ENCODE assay signal across 8 cellular contexts in the genomic region with DNA sequence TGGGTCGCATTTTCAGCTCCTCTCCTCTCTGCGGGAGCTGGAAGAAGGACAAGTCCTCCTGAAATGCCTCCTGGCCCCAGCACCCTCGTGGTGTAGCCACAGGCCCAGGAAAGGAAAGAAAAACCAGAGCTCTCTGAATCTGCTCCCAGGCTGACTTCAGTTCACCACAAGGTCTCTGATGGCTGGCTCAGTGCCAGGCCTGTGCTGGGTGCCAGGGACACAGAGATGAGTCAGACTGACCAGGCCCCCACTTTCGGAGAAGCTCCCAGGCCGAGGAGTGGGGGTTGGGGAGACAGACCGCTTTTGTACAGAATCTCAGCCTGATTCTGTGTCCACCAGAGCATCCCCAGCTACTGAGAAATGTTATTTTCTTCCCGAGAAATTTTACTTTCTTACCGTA. TPM values are rescaled to one million over a fixed set of nuclear protein-coding genes. Genes with fewer than 3 reads are reported as not detected.
A peak's percentile ranks its signal among the peaks of the same experiment; 100 is the strongest.
DNase-seq lines count a peak whose midpoint lies in the region; ATAC-seq and TF ChIP-seq lines count a peak whose summit lies in the region.

No MANE protein-coding gene starts in this region.

- peak in 1 of 2 donors; percentile 16 for ATAC-seq in naive thymus-derived CD8-positive, alpha-beta T cell

- peaks cover 50 to 95% (median 87%) of the 10 kb centered on the region in 4 donors for H3K4me1 Mint-ChIP-seq in naive thymus-derived CD8-positive, alpha-beta T cell

- H3K27me3 Mint-ChIP-seq in naive thymus-derived CD8-positive, alpha-beta T cell = no peaks in the 10 kb centered on the region

- H3K4me3 Mint-ChIP-seq in naive thymus-derived CD8-positive, alpha-beta T cell = peak overlapping the region in 7 of 10 donors; percentile 10 to 50 (median 22)

- peaks cover 0 to 19% (median 12%) of the 10 kb centered on the region in 9 donors for H3K9me3 Mint-ChIP-seq in naive thymus-derived CD8-positive, alpha-beta T cell

- peaks cover 16% of the 10 kb centered on the region for H3K9me3 ChIP-seq in MG63

- H3K36me3 Mint-ChIP-seq in naive thymus-derived CD8-positive, alpha-beta T cell = peaks cover 11 to 23% (median 14%) of the 10 kb centered on the region in 3 donors

- H3K27me3 ChIP-seq in MG63 = no peaks in the 10 kb centered on the region

- peak overlapping the region; percentile 41 to 88 (median 80) for H3K27ac Mint-ChIP-seq in naive thymus-derived CD8-positive, alpha-beta T cell

- DNase-seq in DMS79 (lab: John Stamatoyannopoulos, UW) = peak; percentile 8
- no peak for DNase-seq in DMS79 treated with DMSO at 0.1 percent for 48 hours (lab: John Stamatoyannopoulos, UW)
- peak; percentile 100 for DNase-seq in MG63
- peak; percentile 76 for DNase-seq in activated CD8-positive, alpha-beta memory T cell treated with anti-CD3 and anti-CD28 coated beads, Interleukin-2, amount 50 U/mL, for 4 hours
- DNase-seq in epithelial cell of esophagus (ENCODE audit: low read depth) = peak; percentile 72
- peak; percentile 37 to 78 (median 45) for DNase-seq in naive thymus-derived CD8-positive, alpha-beta T cell
- peak; percentile 97 for DNase-seq in stromal cell of bone marrow (ENCODE audit: low read depth)
- DNase-seq in GF-D8 (lab: John Stamatoyannopoulos, UW) = no peak

- H3K36me3 ChIP-seq in MG63 = no peaks in the 10 kb centered on the region; the same call in 1 of the 2 replicates

- POLR2A ChIA-PET in naive thymus-derived CD8-positive, alpha-beta T cell (lab: Charles Lee) = interaction anchor here (1.0 to 3.8 kb wide), 4 partner anchors 9 to 42 kb away, joined by 3 to 19 read pairs (median 5); a partner anchor contains a TSS

- TF ChIP-seq CTCF in epithelial cell of esophagus (IDR thresholded peaks at IDR 0.05; ENCODE audit: insufficient read depth, low read depth, low read length, missing control alignments) = no peak

- H3K4me3 ChIP-seq in MG63 (no peak overlapping the region), epithelial cell of esophagus (ENCODE audit: low read length) (no peak overlapping the region)

RNA-seq across cellular contexts. Expression of a gene that starts 12.1 kb away (rescaled TPM):
- 17.1 and 20.3 TPM in 2 replicates for total RNA-seq in MG63 (2014; rRNA removed; shearing (Covaris generic); ENCODE audit: low replicate concordance)
- 1 to 10 TPM; 7.0 to 7.6 TPM for total RNA-seq in naive thymus-derived CD8-positive, alpha-beta T cell
- polyA plus RNA-seq in naive thymus-derived CD8-positive, alpha-beta T cell = 10 to 100 TPM; 43.2 to 78.9 (median 55.3) TPM

RNA-seq across cellular contexts. Expression of a gene that starts 20.5 kb away (rescaled TPM):
- total RNA-seq in MG63 (2014; rRNA removed; shearing (Covaris generic); ENCODE audit: low replicate concordance) = 0.36 TPM in 1 of 2 replicates, not detected in the other
- total RNA-seq in naive thymus-derived CD8-positive, alpha-beta T cell = under 1 TPM in 1 of 2 experiments, not detected in 1; 0.19 TPM
- polyA plus RNA-seq in naive thymus-derived CD8-positive, alpha-beta T cell = under 1 TPM in 1 of 3 donors, not detected in 2; 0.09 TPM

RNA-seq across cellular contexts. Expression of a gene that starts 42.1 kb away (rescaled TPM):
- total RNA-seq in MG63 (2014; rRNA removed; shearing (Covaris generic); ENCODE audit: low replicate concordance) = 1,843 and 1,874 TPM in 2 replicates
- total RNA-seq in naive thymus-derived CD8-positive, alpha-beta T cell = 10 to 100 TPM; 56.7 to 59.0 TPM
- 10 to 100 TPM; 60.8 to 84.5 (median 71.0) TPM for polyA plus RNA-seq in naive thymus-derived CD8-positive, alpha-beta T cell

Comparison
In these comparisons a context has a peak if more than half of its experiments do, and no peak if none do; other contexts are left out.
1. DNase-seq: peak in DMS79 (single experiment), MG63 (single experiment), activated CD8-positive, alpha-beta memory T cell treated with anti-CD3 and anti-CD28 coated beads, Interleukin-2, amount 50 U/mL, for 4 hours (single experiment), epithelial cell of esophagus (single experiment), naive thymus-derived CD8-positive, alpha-beta T cell (10 of 10) and stromal cell of bone marrow (single experiment); none in DMS79 treated with DMSO at 0.1 percent for 48 hours (single experiment) and GF-D8 (single experiment).
2. RNA of a gene that starts 42.1 kb away (total RNA-seq): 1,843 to 1,874 TPM in MG63; 56.7 to 59.0 TPM in naive thymus-derived CD8-positive, alpha-beta T cell; every median in the first group is over 10 times any median in the second.